ENCODE assay signal across 17 cellular contexts in the genomic region with DNA sequence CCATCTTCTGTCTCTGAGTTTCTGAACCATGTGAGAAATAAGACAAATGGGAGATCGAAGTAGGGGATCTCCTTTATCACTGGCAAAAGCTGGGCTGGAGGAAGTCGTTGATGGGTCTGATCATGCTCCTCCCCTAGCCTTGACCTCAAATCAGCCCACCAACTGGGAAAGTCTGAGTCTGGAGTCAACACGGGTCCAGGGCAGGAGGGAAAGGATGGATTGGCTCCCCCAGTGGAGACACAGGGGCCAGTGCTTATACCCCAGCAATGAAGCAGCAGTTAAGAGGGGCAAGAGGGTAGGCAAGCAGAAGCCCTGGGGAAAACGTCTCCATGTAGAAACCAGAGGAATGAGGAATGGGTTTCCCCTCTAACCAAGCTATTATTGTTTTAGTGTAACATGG.
"Had no signal": no experiment of that assay in that cellular context is flagged by ENCODE, and none has a peak within 500 bp of the region (broad histone marks: within the 10 kb centered on the region; RNA-seq: fewer than 3 reads in every experiment).

No MANE protein-coding gene starts in this region.

- H3K9ac ChIP-seq: parathyroid adenoma had no signal

- H3K36me3 ChIP-seq: stomach had no signal

- H3K4me2 ChIP-seq: smooth muscle cell had no signal

- H3K9me3 ChIP-seq: body of pancreas, stomach, testis had no signal

- H3K4me3 ChIP-seq: body of pancreas, dorsolateral prefrontal cortex, smooth muscle cell, stomach, testis had no signal

- H3K4me1 ChIP-seq: body of pancreas, foreskin keratinocyte, parathyroid adenoma, stomach, testis had no signal

- DNase-seq: activated CD4-positive, alpha-beta T cell treated with anti-CD3 and anti-CD28 coated beads, Interleukin-2, amount 10 ng/mL, durations not matched to agents 7 days and 5 days; activated CD4-positive, CD25-positive, alpha-beta regulatory T cell; activated CD8-positive, alpha-beta T cell treated with anti-CD3 and anti-CD28 coated beads, Interleukin-2, amount 10 ng/mL, durations not matched to agents 7 days and 5 days; activated naive CD4-positive, alpha-beta T cell treated with anti-CD3 and anti-CD28 coated beads for 36 hours; activated T-cell treated with anti-CD3 and anti-CD28 coated beads, Interleukin-2, amount 50 U/mL, for 24 hours; body of pancreas; caudate nucleus; dorsolateral prefrontal cortex; foreskin keratinocyte; hippocampal formation; naive thymus-derived CD4-positive, alpha-beta T cell; stimulated activated CD4-positive, alpha-beta T cell treated with anti-CD3 and anti-CD28 coated beads, Interleukin-4, amount 100 ng/mL, for 1 hour; stomach; testis had no signal

- H3K27ac ChIP-seq: body of pancreas, dorsolateral prefrontal cortex, foreskin keratinocyte, parathyroid adenoma, stomach, testis had no signal

- H3K79me2 ChIP-seq: parathyroid adenoma had no signal

- ATAC-seq: activated CD8-positive, alpha-beta T cell treated with anti-CD3 and anti-CD28 coated beads, Interleukin-2, amount 10 ng/mL, durations not matched to agents 7 days and 5 days; body of pancreas; foreskin keratinocyte; naive thymus-derived CD4-positive, alpha-beta T cell; sciatic nerve had no signal

- H2AFZ ChIP-seq: parathyroid adenoma had no signal

- H3K27me3 ChIP-seq: body of pancreas, dorsolateral prefrontal cortex, stomach, testis had no signal
